ENCODE assay signal across 7 cellular contexts in the genomic region with DNA sequence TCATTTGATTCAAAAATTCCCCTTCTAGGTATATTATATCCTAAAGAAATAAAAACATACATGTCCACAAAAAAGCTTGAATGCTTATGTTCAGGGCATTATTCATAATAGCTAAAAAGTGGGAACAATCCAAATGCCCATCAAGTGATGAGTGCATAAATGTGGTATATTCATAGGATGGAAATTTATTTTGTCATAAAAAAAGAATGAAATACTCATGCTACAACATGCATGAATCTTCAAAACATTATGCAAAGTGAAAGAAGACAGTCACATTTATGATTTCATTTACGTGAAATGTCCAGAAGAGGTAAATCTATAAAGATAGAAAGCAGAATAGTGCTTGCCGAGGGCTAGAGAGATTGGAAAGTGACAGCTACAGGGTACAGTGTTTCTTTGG.
"Had no signal": no experiment of that assay in that cellular context is flagged by ENCODE, and none has a peak within 500 bp of the region (broad histone marks: within the 10 kb centered on the region; RNA-seq: fewer than 3 reads in every experiment).

No MANE protein-coding gene starts in this region.

- FAIRE-seq: G401.6, GM12878, GM12891, GM12892, GM19239 had no signal

- H3K4me3 ChIP-seq: GM12878 had no signal

- ATAC-seq: GM12878 had no signal

- DNase-seq: GDM1, GF-D8 had no signal
